ENCODE assay signal across 30 cellular contexts in the genomic region with DNA sequence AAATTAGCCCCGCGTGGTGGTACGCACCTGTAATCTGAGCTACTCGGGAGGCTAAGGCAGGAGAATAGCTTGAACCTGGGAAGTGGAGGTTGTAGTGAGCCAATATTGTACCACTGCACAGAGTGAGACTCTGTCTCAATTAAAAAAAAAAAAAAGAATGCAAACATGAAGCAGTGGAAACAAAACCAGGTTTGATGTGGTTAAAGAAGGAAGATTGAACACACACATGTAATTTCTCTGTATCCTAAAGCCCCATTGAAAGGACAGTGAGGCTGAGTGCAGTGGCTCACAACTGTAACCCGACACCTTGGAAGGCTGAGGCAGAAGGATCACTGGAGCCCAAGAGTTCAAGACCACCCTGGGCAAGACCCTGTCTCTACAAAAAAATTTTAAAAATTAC. TPM values are rescaled to one million over a fixed set of nuclear protein-coding genes. Genes with fewer than 3 reads are reported as not detected.
"Had no signal": no experiment of that assay in that cellular context is flagged by ENCODE, and none has a peak within 500 bp of the region (broad histone marks: within the 10 kb centered on the region; RNA-seq: fewer than 3 reads in every experiment).

No MANE protein-coding gene starts in this region.

- H3K79me2 ChIP-seq: hepatocyte had no signal

- H3K36me3 Mint-ChIP-seq: mesothelial cell of epicardium; naive B cell; stimulated activated effector memory CD8-positive, alpha-beta T cell treated with anti-CD3 and anti-CD28 coated beads, Interleukin-12 subunit alpha, Interleukin-12 subunit beta, amount 100 ng/mL, for 72 hours had no signal

- H3K4me2 ChIP-seq: hepatocyte had no signal

- H3K27ac Mint-ChIP-seq: dendritic cell treated with granulocyte-macrophage colony-stimulating factor and Interleukin-4, amounts not matched to agents 40 ng/mL and 50 ng/mL, for 4 days; endodermal cell; mesothelial cell of epicardium; naive B cell; nephron progenitor cell; stimulated activated effector memory CD8-positive, alpha-beta T cell treated with anti-CD3 and anti-CD28 coated beads, Interleukin-12 subunit alpha, Interleukin-12 subunit beta, amount 100 ng/mL, for 72 hours had no signal

- ATAC-seq: esophagus mucosa; gastroesophageal sphincter; heart left ventricle; left cardiac atrium; left lung; mucosa of descending colon; psoas muscle; right cardiac atrium; stimulated activated effector memory CD8-positive, alpha-beta T cell treated with anti-CD3 and anti-CD28 coated beads, Interleukin-12 subunit alpha, Interleukin-12 subunit beta, amount 100 ng/mL, for 72 hours had no signal

- H3K4me1 ChIP-seq: gastroesophageal sphincter, left lung, sigmoid colon, thyroid gland, vagina had no signal

- H3K9me3 ChIP-seq: mucosa of descending colon, ovary, psoas muscle, sigmoid colon, thyroid gland, vagina had no signal

- H3K27me3 ChIP-seq: hepatocyte, ovary, thyroid gland, vagina had no signal

- H3K9me3 Mint-ChIP-seq: dendritic cell treated with granulocyte-macrophage colony-stimulating factor and Interleukin-4, amounts not matched to agents 40 ng/mL and 50 ng/mL, for 4 days; endodermal cell; mesothelial cell of epicardium; stimulated activated effector memory CD8-positive, alpha-beta T cell treated with anti-CD3 and anti-CD28 coated beads, Interleukin-12 subunit alpha, Interleukin-12 subunit beta, amount 100 ng/mL, for 72 hours had no signal

- H3K4me1 Mint-ChIP-seq: naive B cell had no signal

- H2AFZ ChIP-seq: hepatocyte had no signal

- H3K4me3 ChIP-seq: gastroesophageal sphincter, heart left ventricle, hepatocyte, left lung, mucosa of descending colon, ovary, psoas muscle, sigmoid colon, stomach, thyroid gland, vagina had no signal

- H3K36me3 ChIP-seq: gastroesophageal sphincter, heart left ventricle, left lung, ovary, sigmoid colon, stomach, thyroid gland, vagina had no signal

- H3K27ac ChIP-seq: epithelial cell of prostate, gastroesophageal sphincter, heart left ventricle, hepatocyte, left lung, ovary, sigmoid colon, stomach, thyroid gland, vagina had no signal

- H3K4me3 Mint-ChIP-seq: dendritic cell treated with granulocyte-macrophage colony-stimulating factor and Interleukin-4, amounts not matched to agents 40 ng/mL and 50 ng/mL, for 4 days; endodermal cell; mesothelial cell of epicardium; naive B cell; nephron progenitor cell; stimulated activated effector memory CD8-positive, alpha-beta T cell treated with anti-CD3 and anti-CD28 coated beads, Interleukin-12 subunit alpha, Interleukin-12 subunit beta, amount 100 ng/mL, for 72 hours had no signal

- DNase-seq: effector CD8-positive, alpha-beta T cell; endodermal cell; foreskin fibroblast; heart left ventricle; left cardiac atrium; mesenchymal stem cell; naive B cell; nephron progenitor cell; nucleus accumbens; ovary; psoas muscle; right cardiac atrium; sigmoid colon; stimulated activated CD4-positive, alpha-beta T cell treated with anti-CD3 and anti-CD28 coated beads, Interleukin-2, amount 100 ng/mL, for 24 hours; stimulated activated CD4-positive, alpha-beta T cell treated with anti-CD3 and anti-CD28 coated beads, Interleukin-4, amount 100 ng/mL, for 24 hours; stimulated activated naive CD4-positive, alpha-beta T cell treated with Interleukin-2 at 50 U/mL for 16 hours; stomach; thyroid gland; trophoblast cell had no signal

RNA-seq across cellular contexts. Expression of gene SBK1, which starts 26.5 kb away (rescaled TPM):
- total RNA-seq: lung microvascular endothelial cell had no signal
